ENCODE assay signal across 27 cellular contexts in the genomic region with DNA sequence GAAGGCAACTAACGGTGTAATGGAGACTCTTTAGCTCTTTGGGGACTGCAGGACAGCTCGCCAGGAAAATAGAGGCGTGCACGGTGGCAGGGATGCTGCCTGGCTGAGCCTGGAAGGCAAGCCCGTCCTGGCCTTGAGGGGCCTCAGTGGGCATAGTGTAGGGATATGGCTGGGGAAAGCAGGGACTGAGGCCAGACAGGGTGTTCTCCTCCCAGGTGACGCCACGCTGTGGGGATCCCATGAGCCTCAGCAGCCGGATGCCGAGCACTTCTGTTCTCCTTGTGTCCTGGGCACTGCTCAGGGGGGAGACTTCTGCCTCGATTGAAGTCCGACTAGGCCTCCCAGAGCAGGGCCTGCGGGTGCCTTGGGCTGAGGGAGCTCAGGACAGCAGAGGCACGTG.
"Had no signal": no experiment of that assay in that cellular context is flagged by ENCODE, and none has a peak within 500 bp of the region (broad histone marks: within the 10 kb centered on the region; RNA-seq: fewer than 3 reads in every experiment).

No MANE protein-coding gene starts in this region.

- DNase-seq: activated CD4-positive, alpha-beta T cell treated with anti-CD3 and anti-CD28 coated beads for 48 hours; activated CD4-positive, alpha-beta T cell treated with anti-CD3 and anti-CD28 coated beads, Interleukin-2, amount 50 U/mL, for 4 hours; activated CD4-positive, CD25-positive, alpha-beta regulatory T cell treated with anti-CD3 and anti-CD28 coated beads, Interleukin-2, amount 50 U/mL, for 72 hours; activated CD8-positive, alpha-beta memory T cell treated with anti-CD3 and anti-CD28 coated beads, Interleukin-2, amount 50 U/mL, for 48 hours; activated CD8-positive, alpha-beta T cell treated with anti-CD3 and anti-CD28 coated beads, Interleukin-2, amount 10 ng/mL, durations not matched to agents 7 days and 5 days; activated effector memory CD4-positive, alpha-beta T cell treated with Interleukin-2 at 50 U/mL for 16 hours; activated naive CD4-positive, alpha-beta T cell; activated T-cell treated with anti-CD3 and anti-CD28 coated beads, Interleukin-2, amount 50 U/mL, for 24 hours; Karpas-422; MM.1S; NCI-H1105; NCI-H1436; NCI-H1694 treated with DMSO at 0.1 percent for 48 hours; NCI-H2029 treated with DMSO at 0.1 percent for 48 hours; NCI-H510A treated with DMSO at 0.1 percent for 48 hours; NK-92 treated with Interleukin-12 subunit alpha and Interleukin-12 subunit beta, amount 100 ng/mL, for 24 hours; OCI-M1; Right ventricle myocardium superior; SW 1271 had no signal

- H3K27me3 ChIP-seq: body of pancreas, SJCRH30 had no signal

- H3K27me3 Mint-ChIP-seq: activated naive CD4-positive, alpha-beta T cell treated with anti-CD3 and anti-CD28 coated beads, Interleukin-2, amount 50 U/mL, for 24 hours; activated T-cell treated with anti-CD3 and anti-CD28 coated beads, Interleukin-2, amount 50 U/mL, for 24 hours; central memory CD8-positive, alpha-beta T cell had no signal

- H3K4me1 Mint-ChIP-seq: activated naive CD4-positive, alpha-beta T cell treated with anti-CD3 and anti-CD28 coated beads, Interleukin-2, amount 50 U/mL, for 24 hours had no signal

- H3K9me3 Mint-ChIP-seq: activated naive CD4-positive, alpha-beta T cell treated with anti-CD3 and anti-CD28 coated beads, Interleukin-2, amount 50 U/mL, for 24 hours; activated T-cell treated with anti-CD3 and anti-CD28 coated beads, Interleukin-2, amount 50 U/mL, for 24 hours; activated T-helper 1 cell treated with anti-CD3 and anti-CD28 coated beads, Interleukin-12 subunit alpha, Interleukin-12 subunit beta, Interleukin-2, Interleukin-4 antibody, amounts not matched to agents 30 ng/mL and 10 ng/mL and 1 ng/mL, durations not matched to agents 14 hours and 24 hours and 36 hours; central memory CD8-positive, alpha-beta T cell; WTC11 had no signal

- H3K27ac Mint-ChIP-seq: activated CD8-positive, alpha-beta T cell treated with anti-CD3 and anti-CD28 coated beads, Interleukin-2, amount 10 ng/mL, durations not matched to agents 7 days and 5 days; activated naive CD4-positive, alpha-beta T cell treated with anti-CD3 and anti-CD28 coated beads, Interleukin-2, amount 50 U/mL, for 24 hours; activated T-cell treated with anti-CD3 and anti-CD28 coated beads, Interleukin-2, amount 50 U/mL, for 24 hours; activated T-helper 1 cell treated with anti-CD3 and anti-CD28 coated beads, Interleukin-12 subunit alpha, Interleukin-12 subunit beta, Interleukin-2, Interleukin-4 antibody, amounts not matched to agents 30 ng/mL and 10 ng/mL and 1 ng/mL, durations not matched to agents 14 hours and 24 hours and 36 hours; WTC11 had no signal

- ATAC-seq: activated CD8-positive, alpha-beta T cell treated with anti-CD3 and anti-CD28 coated beads, Interleukin-2, amount 10 ng/mL, durations not matched to agents 7 days and 5 days; Panc1; WTC11 had no signal

- H3K4me3 Mint-ChIP-seq: activated CD8-positive, alpha-beta T cell treated with anti-CD3 and anti-CD28 coated beads, Interleukin-2, amount 10 ng/mL, durations not matched to agents 7 days and 5 days; activated naive CD4-positive, alpha-beta T cell treated with anti-CD3 and anti-CD28 coated beads, Interleukin-2, amount 50 U/mL, for 24 hours; activated T-cell treated with anti-CD3 and anti-CD28 coated beads, Interleukin-2, amount 50 U/mL, for 24 hours; activated T-helper 1 cell treated with anti-CD3 and anti-CD28 coated beads, Interleukin-12 subunit alpha, Interleukin-12 subunit beta, Interleukin-2, Interleukin-4 antibody, amounts not matched to agents 30 ng/mL and 10 ng/mL and 1 ng/mL, durations not matched to agents 14 hours and 24 hours and 36 hours; central memory CD8-positive, alpha-beta T cell; WTC11 had no signal

- H3K36me3 Mint-ChIP-seq: activated naive CD4-positive, alpha-beta T cell treated with anti-CD3 and anti-CD28 coated beads, Interleukin-2, amount 50 U/mL, for 24 hours; WTC11 had no signal

- H3K4me3 ChIP-seq: body of pancreas, SJCRH30 had no signal

- H3K27ac ChIP-seq: RWPE1, SJCRH30 had no signal
